9 cellular contexts compared by ENCODE assay signal in the genomic region with DNA sequence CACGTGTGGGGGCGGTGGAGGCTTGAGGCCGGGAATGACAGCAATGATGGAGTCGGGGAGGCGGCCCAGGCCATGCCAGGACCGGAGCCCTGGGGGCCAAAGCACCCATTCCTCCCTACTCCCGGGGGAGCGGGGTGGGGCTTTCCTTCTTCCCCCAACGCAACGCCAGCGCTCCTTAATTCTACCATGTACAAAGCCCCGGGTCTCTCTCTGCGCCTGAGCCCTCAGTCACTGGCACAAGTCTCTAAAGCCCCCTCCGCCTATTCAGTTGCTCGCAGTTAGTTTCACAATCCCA. TPM values are rescaled to one million over a fixed set of nuclear protein-coding genes. Genes with fewer than 3 reads are reported as not detected.
DNase-seq lines count a peak whose midpoint lies in the region; ATAC-seq, FAIRE-seq and TF ChIP-seq lines count a peak whose summit lies in the region.
"Had no signal": no experiment of that assay in that cellular context is flagged by ENCODE, and none has a peak within 500 bp of the region (broad histone marks: within the 10 kb centered on the region; RNA-seq: fewer than 3 reads in every experiment).

No MANE protein-coding gene starts in this region.

- H2AFZ ChIP-seq in GM23338 (peak overlapping the region; percentile 91), fibroblast of lung (ENCODE audit: low read length) (no peak overlapping the region)

- DNase-seq in GM23338 (ENCODE audit: low spot score) = no peak
- no peak for DNase-seq in RWPE2 (ENCODE audit: low spot score)
- no peak for DNase-seq in fibroblast of lung (ENCODE audit: low read depth in 2 of 2)
- no peak for DNase-seq in skeletal muscle cell (ENCODE audit: low read depth)
- no peak for DNase-seq in HTR-8/SVneo (ENCODE audit: insufficient read length, low spot score)
- DNase-seq in iPS-NIHi11 (ENCODE audit: low spot score) = no peak
- no peak for DNase-seq in D341Med (ENCODE audit: low spot score)

- no peak overlapping the region for H3K27ac ChIP-seq in GM23338 (ENCODE audit: low read depth)
- peak overlapping the region; percentile 54 for H3K27ac ChIP-seq in RWPE2 (ENCODE audit: poor library complexity, severe bottlenecking)
- peak overlapping the region; percentile 82 for H3K27ac ChIP-seq in fibroblast of lung (ENCODE audit: insufficient read depth, low read length)

- peak overlapping the region; percentile 57 for H3K4me3 ChIP-seq in GM23338
- peak overlapping the region; percentile 42 for H3K4me3 ChIP-seq in RWPE2 (ENCODE audit: severe bottlenecking)
- peak overlapping the region; percentile 28 to 70 (median 44) for H3K4me3 ChIP-seq in fibroblast of lung (replicated peaks in 1 of 4; ENCODE audit: control extremely low read depth in 1 of 4, insufficient read depth in 1 of 4, low read depth in 3 of 4, low read length in 4 of 4)
- peak overlapping the region; percentile 67 for H3K4me3 ChIP-seq in skeletal muscle cell (ENCODE audit: low read depth, low read length)

- H3K4me1 ChIP-seq in GM23338 (ENCODE audit: insufficient read depth) = no peaks in the 10 kb centered on the region
- H3K4me1 ChIP-seq in RWPE2 (ENCODE audit: insufficient read depth, poor library complexity, severe bottlenecking) = peaks cover 14% of the 10 kb centered on the region
- H3K4me1 ChIP-seq in fibroblast of lung (ENCODE audit: control insufficient read depth, extremely low read depth, insufficient read depth, low read length) = peaks cover 8% of the 10 kb centered on the region

- H3K9ac ChIP-seq in fibroblast of lung (ENCODE audit: insufficient read depth, low read length) = no peak overlapping the region

- H3K27me3 Mint-ChIP-seq in GM23338 (ENCODE audit: insufficient read depth, low read depth, poor library complexity) = peaks cover 45% of the 10 kb centered on the region

- H3K9me2 ChIP-seq in GM23338 (ENCODE audit: insufficient read depth) = no peaks in the 10 kb centered on the region

- TF ChIP-seq CTCF in GM23338 (conservative IDR thresholded peaks at IDR 0.05; ENCODE audit: low read depth in 2 of 2) (no peak), RWPE2 (IDR thresholded peaks at IDR 0.05; ENCODE audit: poor library complexity, severe bottlenecking) (no peak), fibroblast of lung (conservative IDR thresholded peaks at IDR 0.05 in 1 of 2, IDR thresholded peaks at IDR 0.05 in 1 of 2; ENCODE audit: low read depth in 1 of 2, low read length in 2 of 2) (no peak)

- H3K36me3 ChIP-seq in GM23338 (ENCODE audit: insufficient read depth) = no peaks in the 10 kb centered on the region
- peaks cover 10% of the 10 kb centered on the region for H3K36me3 ChIP-seq in RWPE2 (ENCODE audit: low read depth)
- H3K36me3 ChIP-seq in fibroblast of lung (ENCODE audit: control insufficient read depth, insufficient read depth, low read length) = peaks cover 3% of the 10 kb centered on the region

- H3K79me2 ChIP-seq in GM23338 (replicated peaks; ENCODE audit: insufficient read depth) (no peaks in the 10 kb centered on the region), fibroblast of lung (ENCODE audit: control insufficient read depth, insufficient read depth, low read length) (no peaks in the 10 kb centered on the region)

- ATAC-seq in GM23338 (no peak), RWPE2 (ENCODE audit: low read depth) (no peak), GM21576 (IDR thresholded peaks at IDR 0.05; ENCODE audit: unreplicated experiment) (no peak)

- H3K27me3 ChIP-seq in GM23338 (ENCODE audit: insufficient read depth) (peaks cover 66% of the 10 kb centered on the region), RWPE2 (ENCODE audit: insufficient read depth, poor library complexity, severe bottlenecking) (no peaks in the 10 kb centered on the region), fibroblast of lung (ENCODE audit: control insufficient read depth, insufficient read depth, low read length) (no peaks in the 10 kb centered on the region)

- H3K9me3 Mint-ChIP-seq in GM23338 = peaks cover 11% of the 10 kb centered on the region

- FAIRE-seq in HTR-8/SVneo (lab: Jason Lieb, UNC) = no peak

- no peaks in the 10 kb centered on the region; the same call in 1 of the 2 replicates for H4K20me1 ChIP-seq in GM23338 (replicated peaks; ENCODE audit: insufficient read depth)
- H4K20me1 ChIP-seq in fibroblast of lung (ENCODE audit: control insufficient read depth, extremely low read depth, insufficient read depth, low read length) = no peaks in the 10 kb centered on the region

- peaks cover 4% of the 10 kb centered on the region; the same call in 1 of the 2 replicates for H3F3A ChIP-seq in GM23338 (replicated peaks; ENCODE audit: low read depth)

- peak overlapping the region; percentile 62 for H3K4me3 Mint-ChIP-seq in GM23338

- H3K9me3 ChIP-seq in RWPE2 (ENCODE audit: severe bottlenecking) = no peaks in the 10 kb centered on the region
- H3K9me3 ChIP-seq in fibroblast of lung (ENCODE audit: control insufficient read depth, insufficient read depth, low read depth, low read length) = no peaks in the 10 kb centered on the region

- H3K36me3 Mint-ChIP-seq in GM23338 (ENCODE audit: low read depth) = no peaks in the 10 kb centered on the region

- peak overlapping the region; percentile 75 for H3K4me2 ChIP-seq in GM23338
- H3K4me2 ChIP-seq in fibroblast of lung (ENCODE audit: extremely low read depth, insufficient read depth, low read length) = no peak overlapping the region

- no peak overlapping the region for H3K27ac Mint-ChIP-seq in GM23338

- peaks cover 12% of the 10 kb centered on the region for H3K4me1 Mint-ChIP-seq in GM23338

TF ChIP-seq in GM23338, 12 proteins besides CTCF, POLR2A, EP300 and RAD21:
- TF ChIP-seq EZH2 (IDR thresholded peaks at IDR 0.05; ENCODE audit: low read depth, unreplicated experiment) (peak; percentile 47), CREB1 (CRISPR knock-in tag; IDR thresholded peaks at IDR 0.05; ENCODE audit: low read depth) (no peak; the same call in 1 of the 2 replicates)

RNA-seq across cellular contexts. Expression of gene RNF227, which starts 0.2 kb away (rescaled TPM):
- 0.66 and 1.4 TPM in 2 replicates for total RNA-seq in GM23338 (2014; rRNA removed; shearing (Covaris generic))
- polyA plus RNA-seq in GM23338 (2016; fragmentation: Nextera tagmentation; extraction: Ambion mirVana) (0.35 and 0.42 TPM in 2 replicates), fibroblast of lung (2.2 and 2.8 TPM in 2 replicates)
- 1.8 and 3.9 TPM in 2 replicates for total RNA-seq in fibroblast of lung
- polyA plus RNA-seq in fibroblast of lung (2012) = 1.3 and 1.4 TPM in 2 replicates
- 0.16 and 0.22 TPM in 2 replicates for polyA minus RNA-seq in fibroblast of lung (ENCODE audit: low replicate concordance)

RNA-seq across cellular contexts. Expression of gene KCNAB3, which starts 13.3 kb away (rescaled TPM):
- total RNA-seq in GM23338 (2014; rRNA removed; shearing (Covaris generic)) = 0.47 and 1.0 TPM in 2 replicates
- polyA plus RNA-seq in GM23338 (2016; fragmentation: Nextera tagmentation; extraction: Ambion mirVana) (0.45 and 1.0 TPM in 2 replicates), fibroblast of lung (0.69 and 1.3 TPM in 2 replicates)
- total RNA-seq in fibroblast of lung = 0.26 and 0.33 TPM in 2 replicates
- polyA plus RNA-seq in fibroblast of lung (2012) = 0.56 and 1.4 TPM in 2 replicates
- 0.71 and 1.1 TPM in 2 replicates for polyA minus RNA-seq in fibroblast of lung (ENCODE audit: low replicate concordance)
- total RNA-seq: M059J had no signal

RNA-seq across cellular contexts. Expression of gene TRAPPC1, which starts 15.4 kb away (rescaled TPM):
- 45.2 and 52.4 TPM in 2 replicates for total RNA-seq in GM23338 (2014; rRNA removed; shearing (Covaris generic))
- 211 and 234 TPM in 2 replicates for polyA plus RNA-seq in GM23338 (2016; fragmentation: Nextera tagmentation; extraction: Ambion mirVana)
- 38.3 and 61.9 TPM in 2 replicates for total RNA-seq in fibroblast of lung
- 342 and 409 TPM in 2 replicates for polyA plus RNA-seq in fibroblast of lung
- 331 TPM in 2 replicates for polyA plus RNA-seq in fibroblast of lung (2012)
- polyA minus RNA-seq in fibroblast of lung (ENCODE audit: low replicate concordance) = 331 TPM in 2 replicates

RNA-seq across cellular contexts. Expression of gene CNTROB, which starts 15.7 kb away (rescaled TPM):
- total RNA-seq in GM23338 (2014; rRNA removed; shearing (Covaris generic)) = 18.4 and 18.5 TPM in 2 replicates
- polyA plus RNA-seq in GM23338 (2016; fragmentation: Nextera tagmentation; extraction: Ambion mirVana) = 16.3 and 17.8 TPM in 2 replicates
- 12.8 and 17.2 TPM in 2 replicates for total RNA-seq in fibroblast of lung
- 12.6 and 20.8 TPM in 2 replicates for polyA plus RNA-seq in fibroblast of lung
- polyA plus RNA-seq in fibroblast of lung (2012) = 14.2 and 22.1 TPM in 2 replicates
- 47.9 and 51.0 TPM in 2 replicates for polyA minus RNA-seq in fibroblast of lung (ENCODE audit: low replicate concordance)

RNA-seq across cellular contexts. Expression of gene CHD3, which starts 27.7 kb away (rescaled TPM):
- 9.7 and 12.3 TPM in 2 replicates for total RNA-seq in GM23338 (2014; rRNA removed; shearing (Covaris generic))
- polyA plus RNA-seq in GM23338 (2016; fragmentation: Nextera tagmentation; extraction: Ambion mirVana) = 2.9 and 3.0 TPM in 2 replicates
- total RNA-seq in fibroblast of lung = 144 and 165 TPM in 2 replicates
- 23.6 and 23.8 TPM in 2 replicates for polyA plus RNA-seq in fibroblast of lung
- polyA plus RNA-seq in fibroblast of lung (2012) = 59.8 and 78.0 TPM in 2 replicates
- polyA minus RNA-seq in fibroblast of lung (ENCODE audit: low replicate concordance) = 96.6 and 206 TPM in 2 replicates
